ENCODE assay signal across 9 cellular contexts in the genomic region with DNA sequence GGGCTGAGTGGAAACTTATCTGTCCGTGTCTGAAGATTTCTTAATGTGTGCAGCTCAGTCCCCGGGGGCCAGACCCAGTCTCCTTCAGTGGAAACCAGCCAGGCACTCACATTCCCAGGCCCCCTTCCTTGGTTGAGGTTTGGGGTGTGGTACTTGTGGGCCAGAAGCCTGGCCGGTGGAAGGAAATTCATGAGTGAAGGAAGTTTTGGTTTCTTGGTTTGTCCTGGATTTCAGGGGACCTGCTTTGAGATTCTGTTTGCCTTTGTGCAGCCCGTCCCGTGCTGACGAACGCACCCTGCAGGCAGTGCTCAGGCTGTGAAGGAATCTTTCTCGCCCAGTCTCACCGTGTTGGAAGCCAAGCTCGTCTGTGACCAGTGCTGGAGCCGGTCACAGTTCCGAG. TPM values are rescaled to one million over a fixed set of nuclear protein-coding genes. Genes with fewer than 3 reads are reported as not detected.
DNase-seq lines count a peak whose midpoint lies in the region; ATAC-seq and TF ChIP-seq lines count a peak whose summit lies in the region.
"Had no signal": no experiment of that assay in that cellular context is flagged by ENCODE, and none has a peak within 500 bp of the region (broad histone marks: within the 10 kb centered on the region; RNA-seq: fewer than 3 reads in every experiment).

No MANE protein-coding gene starts in this region.

- peak in 1 of 5 donors; percentile 36 for DNase-seq in CD8-positive, alpha-beta memory T cell
- no peak for DNase-seq in OCI-LY7 (ENCODE audit: low spot score)
- DNase-seq in epithelial cell of esophagus (ENCODE audit: low read depth) = peak; percentile 38
- DNase-seq in osteocyte (ENCODE audit: extremely low spot score, unreplicated experiment) = no peak
- DNase-seq: NCI-H187 treated with DMSO at 0.1 percent for 48 hours had no signal

- H3K4me3 Mint-ChIP-seq in CD8-positive, alpha-beta memory T cell = peak overlapping the region in 4 of 7 donors; percentile 29 to 88 (median 44)
- peak overlapping the region; percentile 83 for H3K4me3 Mint-ChIP-seq in osteocyte (ENCODE audit: unreplicated experiment)

- H3K27ac ChIP-seq in CD8-positive, alpha-beta memory T cell (ENCODE audit: low read depth, low read length) = no peak overlapping the region
- no peak overlapping the region for H3K27ac ChIP-seq in OCI-LY7 (ENCODE audit: low read depth, low read length, poor library complexity, severe bottlenecking)

- H3K9me2 ChIP-seq in OCI-LY7 (ENCODE audit: insufficient read depth, low read length) = no peaks in the 10 kb centered on the region

- TSS peak; percentile 55 for BruUV-seq in OCI-LY7 (replicated peaks; lab: Mats Ljungman, UMichigan)

- POLR2A ChIA-PET in CD8-positive, alpha-beta memory T cell (lab: Charles Lee) = no interaction called here
- POLR2A ChIA-PET in OCI-LY7 (lab: Charles Lee) = interaction anchor here (0.6 to 3.7 kb wide), 3 partner anchors 10 to 635 kb away, joined by 3 to 20 read pairs (median 4); no protein-coding TSS in a partner anchor

- H3K9me3 Mint-ChIP-seq in CD8-positive, alpha-beta memory T cell = no peaks in the 10 kb centered on the region
- H3K9me3 Mint-ChIP-seq in osteocyte (ENCODE audit: unreplicated experiment) = no peaks in the 10 kb centered on the region

- ATAC-seq in GM19395 (IDR thresholded peaks at IDR 0.05; ENCODE audit: unreplicated experiment) (no peak), GM18502 (IDR thresholded peaks at IDR 0.05; ENCODE audit: poor library complexity, unreplicated experiment) (no peak), GM21529 (IDR thresholded peaks at IDR 0.05; ENCODE audit: unreplicated experiment) (no peak), GM19463 (IDR thresholded peaks at IDR 0.05; ENCODE audit: unreplicated experiment) (no peak)

- peaks cover 5% of the 10 kb centered on the region; the same call in 1 of the 2 replicates for H3K79me2 ChIP-seq in OCI-LY7 (ENCODE audit: insufficient read depth, low read depth, low read length)

- peaks cover 55% of the 10 kb centered on the region for H3K4me1 ChIP-seq in CD8-positive, alpha-beta memory T cell (ENCODE audit: insufficient read depth, low read length)
- peaks cover 61% of the 10 kb centered on the region for H3K4me1 ChIP-seq in OCI-LY7 (ENCODE audit: insufficient read depth, low read length, poor library complexity, severe bottlenecking)

- H3K4me2 ChIP-seq in OCI-LY7 (ENCODE audit: low read length) = peak overlapping the region; percentile 91

- peaks cover 0 to 1% (median 0%) of the 10 kb centered on the region in 3 donors for H3K36me3 Mint-ChIP-seq in CD8-positive, alpha-beta memory T cell
- H3K36me3 Mint-ChIP-seq in osteocyte (ENCODE audit: unreplicated experiment) = peaks cover 3% of the 10 kb centered on the region

- CTCF ChIA-PET in CD8-positive, alpha-beta memory T cell (lab: Charles Lee) = interaction anchor here (1.5 kb wide), 1 partner anchor 11 kb away, joined by 4 read pairs; no protein-coding TSS in a partner anchor
- CTCF ChIA-PET in OCI-LY7 (lab: Charles Lee; ENCODE audit: unreplicated experiment) = interaction anchor here (2.1 kb wide), 1 partner anchor 31 kb away, joined by 9 read pairs; no protein-coding TSS in a partner anchor

- H3K27ac Mint-ChIP-seq in CD8-positive, alpha-beta memory T cell = peak overlapping the region in 3 of 8 donors; percentile 33 to 87 (median 65)
- H3K27ac Mint-ChIP-seq in osteocyte (ENCODE audit: unreplicated experiment) = peak overlapping the region; percentile 90

- no peaks in the 10 kb centered on the region for H3K27me3 ChIP-seq in CD8-positive, alpha-beta memory T cell (ENCODE audit: insufficient read depth, low read length, poor library complexity, severe bottlenecking)

- H3K4me3 ChIP-seq in CD8-positive, alpha-beta memory T cell (ENCODE audit: low read length) = peak overlapping the region; percentile 37
- H3K4me3 ChIP-seq in OCI-LY7 (ENCODE audit: low read depth, low read length, poor library complexity, severe bottlenecking) (peak overlapping the region; percentile 27), epithelial cell of esophagus (ENCODE audit: low read length) (no peak overlapping the region)

- no peaks in the 10 kb centered on the region for H3K9me3 ChIP-seq in CD8-positive, alpha-beta memory T cell (ENCODE audit: low read length)
- H3K9me3 ChIP-seq in OCI-LY7 (ENCODE audit: low read length) = no peaks in the 10 kb centered on the region

- intact Hi-C loops in OCI-LY7 (cut with micrococcal nuclease; ENCODE audit: unreplicated experiment) = no loop called here

- peaks cover 9% of the 10 kb centered on the region for H4K20me1 ChIP-seq in OCI-LY7 (ENCODE audit: insufficient read depth, low read length)

- H3K36me3 ChIP-seq in CD8-positive, alpha-beta memory T cell (ENCODE audit: insufficient read depth, low read length) = no peaks in the 10 kb centered on the region
- H3K36me3 ChIP-seq in OCI-LY7 (ENCODE audit: insufficient read depth, low read length) = no peaks in the 10 kb centered on the region

- H2AFZ ChIP-seq in OCI-LY7 (ENCODE audit: low read length) = no peak overlapping the region

- TF ChIP-seq CTCF in OCI-LY7 (conservative IDR thresholded peaks at IDR 0.05; ENCODE audit: low read length) = no peak
- TF ChIP-seq CTCF in epithelial cell of esophagus (IDR thresholded peaks at IDR 0.05; ENCODE audit: insufficient read depth, low read depth, low read length, missing control alignments) = peak; percentile 26
- TF ChIP-seq CTCF in osteocyte (IDR thresholded peaks at IDR 0.05) = peak; percentile 44

- no peaks in the 10 kb centered on the region for H3K27me3 Mint-ChIP-seq in CD8-positive, alpha-beta memory T cell
- no peaks in the 10 kb centered on the region for H3K27me3 Mint-ChIP-seq in osteocyte (ENCODE audit: unreplicated experiment)

- peaks cover 44 to 80% (median 48%) of the 10 kb centered on the region in 3 donors for H3K4me1 Mint-ChIP-seq in CD8-positive, alpha-beta memory T cell
- peaks cover 61% of the 10 kb centered on the region for H3K4me1 Mint-ChIP-seq in osteocyte (ENCODE audit: unreplicated experiment)

RNA-seq across cellular contexts. Expression of a gene that starts 2.9 kb away (rescaled TPM):
- total RNA-seq in CD8-positive, alpha-beta memory T cell = 1 to 10 TPM; 4.8 to 6.1 TPM
- 1.1 TPM for polyA plus RNA-seq in CD8-positive, alpha-beta memory T cell
- 11.0 and 14.5 TPM in 2 replicates for total RNA-seq in OCI-LY7 (2014; rRNA removed; shearing (Covaris generic))
- total RNA-seq in OCI-LY7 (2022) (15.7 and 18.4 TPM in 2 replicates), osteocyte (35.0 and 36.4 TPM in 2 replicates)
